Comparison of ENCODE assay signal across 8 cellular contexts in genomic region chr22:28799125-28799833, GRCh38. TPM values are rescaled to one million over a fixed set of nuclear protein-coding genes. Genes with fewer than 3 reads are reported as not detected.
A peak's percentile ranks its signal among the peaks of the same experiment; 100 is the strongest.
DNase-seq lines count a peak whose midpoint lies in the region; ATAC-seq, FAIRE-seq and TF ChIP-seq lines count a peak whose summit lies in the region.

No MANE protein-coding gene starts in this region.

- H2BK12ac ChIP-seq in trophoblast cell (ENCODE audit: low read length), result no peak overlapping the region

- no peak overlapping the region for H2AK5ac ChIP-seq in trophoblast cell (ENCODE audit: low read length)

- no peak for FAIRE-seq in A549 (lab: Jason Lieb, UNC)

- H3K36me3 Mint-ChIP-seq in activated naive CD4-positive, alpha-beta T cell treated with anti-CD3 and anti-CD28 coated beads, Interleukin-2, amount 50 U/mL, for 24 hours, result peaks cover 18% of the 10 kb centered on the region

- peak overlapping the region; percentile 87 for H3K18ac ChIP-seq in trophoblast cell (ENCODE audit: low read length)

- H3K4me1 Mint-ChIP-seq in activated naive CD4-positive, alpha-beta T cell treated with anti-CD3 and anti-CD28 coated beads, Interleukin-2, amount 50 U/mL, for 24 hours, result peaks cover 61% of the 10 kb centered on the region

- peaks cover 20 to 25% of the 10 kb centered on the region in 2 experiments for H3K36me3 ChIP-seq in trophoblast cell (ENCODE audit: control insufficient read depth in 1 of 2, insufficient read depth in 2 of 2, low read length in 2 of 2)

- TF ChIP-seq POLR2A in A549 (IDR thresholded peaks at IDR 0.05; ENCODE audit: low read length), result no peak

- H2BK120ac ChIP-seq in trophoblast cell (ENCODE audit: insufficient read depth, low read length, poor library complexity), result no peak overlapping the region

- no peak for TF ChIP-seq EP300 in A549 (IDR thresholded peaks at IDR 0.05)

- H3K4me3 ChIP-seq in A549 (peak overlapping the region; percentile 72), GM08714 (ENCODE audit: low read length) (peak overlapping the region; percentile 98), trophoblast cell (ENCODE audit: low read depth, low read length) (peak overlapping the region; percentile 88)

- H3K27me3 Mint-ChIP-seq in activated naive CD4-positive, alpha-beta T cell treated with anti-CD3 and anti-CD28 coated beads, Interleukin-2, amount 50 U/mL, for 24 hours, result no peaks in the 10 kb centered on the region

- peak overlapping the region; percentile 94 for H3K9ac ChIP-seq in trophoblast cell (ENCODE audit: low read length)

- H3K79me1 ChIP-seq in trophoblast cell (ENCODE audit: low read length), result peaks cover 14% of the 10 kb centered on the region

- H3K27ac ChIP-seq in A549, result peak overlapping the region; percentile 91 to 100
- H3K27ac ChIP-seq in trophoblast cell (ENCODE audit: low read depth, low read length), result peak overlapping the region; percentile 89

- H3K9me3 Mint-ChIP-seq in activated naive CD4-positive, alpha-beta T cell treated with anti-CD3 and anti-CD28 coated beads, Interleukin-2, amount 50 U/mL, for 24 hours, result no peaks in the 10 kb centered on the region

- WGBS in A549 (ENCODE audit: missing lambda C conversion rate), result under 1% methylated on average over 7 of the region's 7 CpGs
- WGBS in trophoblast cell (ENCODE audit: extremely low coverage, insufficient coverage, insufficient read length), result no CpG with 5 or more reads among the region's 7 CpGs

- H4K8ac ChIP-seq in trophoblast cell (ENCODE audit: low read depth, low read length), result peak overlapping the region; percentile 98

- H2AFZ ChIP-seq in trophoblast cell (ENCODE audit: insufficient read depth, low read length, poor library complexity), result no peak overlapping the region

- H3K4me1 ChIP-seq in A549, result peaks cover 40% of the 10 kb centered on the region; the same call in 2 of the 3 replicates
- peaks cover 0 to 2% of the 10 kb centered on the region in 2 experiments for H3K4me1 ChIP-seq in trophoblast cell (ENCODE audit: control insufficient read depth in 1 of 2, insufficient read depth in 2 of 2, low read length in 2 of 2)

- H3K4me3 Mint-ChIP-seq in activated naive CD4-positive, alpha-beta T cell treated with anti-CD3 and anti-CD28 coated beads, Interleukin-2, amount 50 U/mL, for 24 hours, result peak overlapping the region; percentile 93

- peak overlapping the region; percentile 98 for H3K4ac ChIP-seq in trophoblast cell (ENCODE audit: low read depth, low read length)

- TF ChIP-seq CTCF in A549 (IDR thresholded peaks at IDR 0.05), result no peak

- CTCF ChIA-PET in A549 (lab: Yijun Ruan, JAX), result no interaction called here

- H3K4me2 ChIP-seq in A549 (peak overlapping the region; percentile 86), trophoblast cell (ENCODE audit: low read length) (peak overlapping the region; percentile 68)

- H3K14ac ChIP-seq in trophoblast cell (ENCODE audit: low read length), result peak overlapping the region; percentile 99

- H4K12ac ChIP-seq in trophoblast cell (ENCODE audit: low read depth, low read length), result no peak overlapping the region

- peak; percentile 55 to 78 for ATAC-seq in A549
- ATAC-seq in Right ventricle myocardium superior (ENCODE audit: poor library complexity), result peak; percentile 25
- no peak for ATAC-seq in HG03469 (IDR thresholded peaks at IDR 0.05; ENCODE audit: unreplicated experiment)

- POLR2A ChIA-PET in A549 (lab: Yijun Ruan, JAX), result interaction anchor here (0.6 to 2.1 kb wide), 8 partner anchors 9 to 880 kb away, joined by 3 to 9 read pairs (median 6); partner anchors contain the start of genes PITPNB and TTC28

- H2BK5ac ChIP-seq in trophoblast cell (ENCODE audit: low read depth, low read length, poor library complexity), result peak overlapping the region; percentile 99

- TF ChIP-seq RAD21 in A549 (conservative IDR thresholded peaks at IDR 0.05 in 1 of 2, IDR thresholded peaks at IDR 0.05 in 1 of 2), result no peak

- H3K79me2 ChIP-seq in trophoblast cell (ENCODE audit: control insufficient read depth, insufficient read depth, low read length, poor library complexity), result peaks cover 11% of the 10 kb centered on the region

- DNase-seq in A549 (ENCODE audit: low read depth in 1 of 2, low spot score in 1 of 2), result peak; percentile 71 to 83
- DNase-seq in NCI-H69 (lab: John Stamatoyannopoulos, UW), result peak; percentile 89
- no peak for DNase-seq in Right ventricle myocardium superior
- peak; percentile 78 to 84 for DNase-seq in trophoblast cell
- no peak for DNase-seq in putamen (ENCODE audit: low spot score)

- H3K27ac Mint-ChIP-seq in activated naive CD4-positive, alpha-beta T cell treated with anti-CD3 and anti-CD28 coated beads, Interleukin-2, amount 50 U/mL, for 24 hours, result peak overlapping the region; percentile 94

- H3K9me3 ChIP-seq in A549 (no peaks in the 10 kb centered on the region), trophoblast cell (ENCODE audit: insufficient read depth, low read depth, low read length) (no peaks in the 10 kb centered on the region)

- H3K23ac ChIP-seq in trophoblast cell (ENCODE audit: low read length), result no peak overlapping the region

- H4K91ac ChIP-seq in trophoblast cell (ENCODE audit: low read depth, low read length), result peak overlapping the region; percentile 99

- H3K27me3 ChIP-seq in trophoblast cell (ENCODE audit: insufficient read depth, low read length), result no peaks in the 10 kb centered on the region

- intact Hi-C loops in Right ventricle myocardium superior (cut with DNase I), result loop anchor here (2.0 kb wide), 1 partner anchor 56 kb away; the partner anchor contains the start of gene HSCB

TF ChIP-seq in A549, 52 proteins besides CTCF, POLR2A, EP300 and RAD21:
- TF ChIP-seq SMC3 (IDR thresholded peaks at IDR 0.05) (no peak), CEBPB (IDR thresholded peaks at IDR 0.05) (peak; percentile 86), ELK1 (IDR thresholded peaks at IDR 0.05; ENCODE audit: low read depth, low read length) (no peak), BCL3 (IDR thresholded peaks at IDR 0.05) (peak; percentile 37; the same call in 1 of the 3 replicates), NPAS2 (CRISPR knock-in tag; IDR thresholded peaks at IDR 0.05; ENCODE audit: borderline replicate concordance) (no peak), KDM5A (IDR thresholded peaks at IDR 0.05) (no peak), FOSL2 (IDR thresholded peaks at IDR 0.05) (no peak), FOSL2 (CRISPR knock-in tag; IDR thresholded peaks at IDR 0.05) (peak; percentile 39; the same call in 1 of the 2 replicates), JUN (IDR thresholded peaks at IDR 0.05) (peak in 1 of 2 experiments; percentile 72; a peak in 2 of 5 replicates)

RNA-seq across cellular contexts. Expression of gene XBP1, which starts 1.1 kb away (rescaled TPM):
- polyA plus RNA-seq in A549 (2011; rRNA removed), result 172 and 207 TPM in 2 replicates
- 29.2 and 32.2 TPM in 2 replicates for polyA plus RNA-seq in A549 (2012; cell fraction: cytosol; rRNA removed)
- polyA plus RNA-seq in A549 (2012; cell fraction: nucleus; rRNA removed), result 32.1 and 37.9 TPM in 2 replicates
- polyA plus RNA-seq in A549 (2017; fragmentation: RNase III; extraction: RNeasy Plus Mini Kit Qiagen cat#74134 plus additional on column Dnase treatment), result 30.0 to 34.1 TPM (median 32.7 TPM) in 3 replicates
- polyA minus RNA-seq in A549 (2011; rRNA and poly(A)+ RNA removed), result 160 and 223 TPM in 2 replicates
- total RNA-seq in Right ventricle myocardium superior, result 61.5 TPM
- 333 and 362 TPM in 2 replicates for polyA plus RNA-seq in trophoblast cell (2013)

RNA-seq across cellular contexts. Expression of gene CCDC117, which starts 26.8 kb away (rescaled TPM):
- polyA plus RNA-seq in A549 (2011; rRNA removed) (15.7 and 24.1 TPM in 2 replicates), A549 (2017; fragmentation: RNase III; extraction: RNeasy Plus Mini Kit Qiagen cat#74134 plus additional on column Dnase treatment) (10.1 to 12.2 TPM (median 11.0 TPM) in 3 replicates)
- polyA plus RNA-seq in A549 (2012; cell fraction: cytosol; rRNA removed), result 3.1 and 3.8 TPM in 2 replicates
- 1.7 and 2.4 TPM in 2 replicates for polyA plus RNA-seq in A549 (2012; cell fraction: nucleus; rRNA removed)
- polyA minus RNA-seq in A549 (2011; rRNA and poly(A)+ RNA removed), result 4.2 and 6.6 TPM in 2 replicates
- total RNA-seq in Right ventricle myocardium superior, result 12.0 TPM
- 23.3 and 24.3 TPM in 2 replicates for polyA plus RNA-seq in trophoblast cell (2013)

RNA-seq across cellular contexts. Expression of gene HSCB, which starts 57.4 kb away (rescaled TPM):
- polyA plus RNA-seq in A549 (2011; rRNA removed) (20.2 and 22.4 TPM in 2 replicates), A549 (2017; fragmentation: RNase III; extraction: RNeasy Plus Mini Kit Qiagen cat#74134 plus additional on column Dnase treatment) (14.3 to 17.5 TPM (median 17.2 TPM) in 3 replicates)
- polyA plus RNA-seq in A549 (2012; cell fraction: cytosol; rRNA removed), result 12.4 and 14.3 TPM in 2 replicates
- 5.4 and 7.1 TPM in 2 replicates for polyA plus RNA-seq in A549 (2012; cell fraction: nucleus; rRNA removed)
- polyA minus RNA-seq in A549 (2011; rRNA and poly(A)+ RNA removed), result 5.8 and 7.8 TPM in 2 replicates
- 9.3 TPM for total RNA-seq in Right ventricle myocardium superior
- 10.5 and 11.7 TPM in 2 replicates for polyA plus RNA-seq in trophoblast cell (2013)

RNA-seq across cellular contexts. Expression of gene CHEK2, which starts 57.7 kb away (rescaled TPM):
- polyA plus RNA-seq in A549 (2011; rRNA removed), result 26.1 and 29.6 TPM in 2 replicates
- 13.3 and 17.9 TPM in 2 replicates for polyA plus RNA-seq in A549 (2012; cell fraction: cytosol; rRNA removed)
- polyA plus RNA-seq in A549 (2012; cell fraction: nucleus; rRNA removed), result 26.1 and 28.0 TPM in 2 replicates
- polyA plus RNA-seq in A549 (2017; fragmentation: RNase III; extraction: RNeasy Plus Mini Kit Qiagen cat#74134 plus additional on column Dnase treatment), result 12.2 to 14.7 TPM (median 13.0 TPM) in 3 replicates
- 11.7 and 16.4 TPM in 2 replicates for polyA minus RNA-seq in A549 (2011; rRNA and poly(A)+ RNA removed)
- total RNA-seq in Right ventricle myocardium superior, result 2.4 TPM
- 15.9 and 16.0 TPM in 2 replicates for polyA plus RNA-seq in trophoblast cell (2013)

Comparison
In these comparisons a context has a peak if more than half of its experiments do, and no peak if none do; other contexts are left out.
1. DNase-seq: peak in A549 (2 of 2), NCI-H69 (single experiment) and trophoblast cell (2 of 2); none in Right ventricle myocardium superior (single experiment) and putamen (single experiment).
2. Peak in every context shown above with its lines, with median percentiles within 50 percentile points of each other: H3K4me3 ChIP-seq.